11 cellular contexts compared by ENCODE assay signal in the genomic region with DNA sequence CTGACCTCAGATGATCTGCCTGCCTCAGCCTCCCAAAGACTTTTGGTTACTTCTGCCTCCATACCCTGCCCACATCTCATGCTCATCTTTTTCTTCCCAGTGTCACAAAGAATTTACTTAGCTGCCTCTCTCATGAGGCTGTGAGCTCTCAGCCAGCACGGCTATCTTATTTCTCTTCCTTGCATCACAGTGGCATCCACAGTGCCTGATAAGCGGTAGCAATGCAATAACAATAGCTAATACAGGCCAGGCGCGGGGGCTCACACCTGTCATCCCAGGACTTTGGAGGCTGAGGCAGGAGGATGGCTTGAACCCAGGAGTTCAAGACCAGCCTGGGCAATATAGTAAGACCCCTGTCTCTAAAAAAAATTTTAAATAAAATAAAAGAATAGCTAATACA. TPM values are rescaled to one million over a fixed set of nuclear protein-coding genes. Genes with fewer than 3 reads are reported as not detected.
DNase-seq lines count a peak whose midpoint lies in the region; ATAC-seq, FAIRE-seq and TF ChIP-seq lines count a peak whose summit lies in the region.
"Had no signal": no experiment of that assay in that cellular context is flagged by ENCODE, and none has a peak within 500 bp of the region (broad histone marks: within the 10 kb centered on the region; RNA-seq: fewer than 3 reads in every experiment).

No MANE protein-coding gene starts in this region.

- H3K9me3 ChIP-seq in DOHH2 (ENCODE audit: control insufficient read depth, insufficient read depth, low read length) = no peaks in the 10 kb centered on the region
- H3K9me3 ChIP-seq in Loucy (ENCODE audit: insufficient read depth, low read depth, low read length) = no peaks in the 10 kb centered on the region
- H3K9me3 ChIP-seq in K562 (replicated peaks; ENCODE audit: control insufficient read depth, insufficient read depth, low read depth, low read length) = no peaks in the 10 kb centered on the region
- no peaks in the 10 kb centered on the region for H3K9me3 ChIP-seq in spleen

- ATAC-seq in K562 (no peak), left ventricle myocardium superior (no peak), natural killer cell (no peak)

- H3K36me3 Mint-ChIP-seq in natural killer cell (no peaks in the 10 kb centered on the region), immature natural killer cell (no peaks in the 10 kb centered on the region)

- no TSS peak for BruUV-seq in K562 (replicated peaks; lab: Mats Ljungman, UMichigan)

- H3K4me3 Mint-ChIP-seq in natural killer cell (no peak overlapping the region), immature natural killer cell (no peak overlapping the region)

- intact Hi-C loops in K562 (cut with micrococcal nuclease) (loop anchor here (2.0 to 10.0 kb wide), 2 partner anchors 198 to 354 kb away; no protein-coding TSS in a partner anchor), spleen (cut with DNase I; ENCODE audit: low total_unique reads) (loop anchor here (5.0 kb wide), 1 partner anchor 198 kb away; no protein-coding TSS in a partner anchor), left ventricle myocardium superior (cut with micrococcal nuclease) (no loop called here), natural killer cell (cut with micrococcal nuclease) (no loop called here)

- no peaks in the 10 kb centered on the region for H3K4me1 ChIP-seq in DOHH2 (ENCODE audit: control insufficient read depth, low read length)
- no peaks in the 10 kb centered on the region for H3K4me1 ChIP-seq in Loucy (ENCODE audit: insufficient read depth, low read length, poor library complexity, severe bottlenecking)
- H3K4me1 ChIP-seq in K562 (replicated peaks in 1 of 2; ENCODE audit: control insufficient read depth in 2 of 2, insufficient read depth in 2 of 2, low read length in 2 of 2) = peaks cover 0 to 3% of the 10 kb centered on the region in 2 experiments; a peak in 1 of 5 replicates
- H3K4me1 ChIP-seq in spleen = peaks cover 0 to 9% (median 4%) of the 10 kb centered on the region in 6 donors

- no peak overlapping the region for H3K27ac ChIP-seq in DOHH2 (ENCODE audit: low read depth, low read length)
- H3K27ac ChIP-seq in K562 (ENCODE audit: extremely low read depth, low read depth, low read length) = no peak overlapping the region
- H3K27ac ChIP-seq in spleen = no peak overlapping the region

- H3K79me2 ChIP-seq in DOHH2 (ENCODE audit: control insufficient read depth, low read length) = no peaks in the 10 kb centered on the region
- no peaks in the 10 kb centered on the region for H3K79me2 ChIP-seq in Loucy (ENCODE audit: insufficient read depth, low read length)
- H3K79me2 ChIP-seq in K562 (ENCODE audit: control insufficient read depth, insufficient read depth, low read length) = no peaks in the 10 kb centered on the region

- FAIRE-seq in K562 (lab: Jason Lieb, UNC) = no peak

- H3K9ac ChIP-seq in Loucy (ENCODE audit: low read depth, low read length, poor library complexity, severe bottlenecking) (no peak overlapping the region), K562 (ENCODE audit: insufficient read depth in 1 of 2, low read depth in 2 of 2, low read length in 2 of 2) (no peak overlapping the region)

- H3K27ac Mint-ChIP-seq in natural killer cell = no peak overlapping the region
- H3K27ac Mint-ChIP-seq in immature natural killer cell = no peak overlapping the region

- no peaks in the 10 kb centered on the region for H3K9me1 ChIP-seq in K562 (ENCODE audit: control insufficient read depth, insufficient read depth, low read length)

- H3K27me3 ChIP-seq in DOHH2 (ENCODE audit: control insufficient read depth, low read length) = peaks cover 15% of the 10 kb centered on the region
- H3K27me3 ChIP-seq in Loucy (ENCODE audit: insufficient read depth, low read length, poor library complexity, severe bottlenecking) = no peaks in the 10 kb centered on the region
- H3K27me3 ChIP-seq in K562 (ENCODE audit: control insufficient read depth in 2 of 2, insufficient read depth in 2 of 2, low read length in 2 of 2) = peaks cover 3 to 17% of the 10 kb centered on the region in 2 experiments; a peak in 3 of 5 replicates
- H3K27me3 ChIP-seq in spleen (replicated peaks in 1 of 7) = peaks cover 0 to 33% (median 0%) of the 10 kb centered on the region in 7 donors

- no peak; the same call in 1 of the 2 replicates for TF ChIP-seq EP300 in K562 (IDR thresholded peaks at IDR 0.05; ENCODE audit: low read length)

- H2AFZ ChIP-seq in Loucy (ENCODE audit: low read length) = peak overlapping the region; percentile 95
- H2AFZ ChIP-seq in K562 (ENCODE audit: low read depth, low read length) = no peak overlapping the region

- H3K9me3 Mint-ChIP-seq in natural killer cell (no peaks in the 10 kb centered on the region), immature natural killer cell (no peaks in the 10 kb centered on the region)

- no peaks in the 10 kb centered on the region for H3K4me1 Mint-ChIP-seq in natural killer cell
- H3K4me1 Mint-ChIP-seq in immature natural killer cell = peaks cover 0 to 1% of the 10 kb centered on the region in 2 donors

- 4% methylated on average over 4 of the region's 4 CpGs for WGBS in K562 (ENCODE audit: insufficient coverage, low coverage, missing lambda C conversion rate)
- WGBS in spleen, 5 donors = 72 to 91% (median 83%) methylated on average over 4 of the region's 4 CpGs

- POLR2A ChIA-PET in K562 (lab: Yijun Ruan, JAX) = interaction anchor here (0.5 to 0.7 kb wide), 3 partner anchors 18 to 367 kb away, joined by 3 to 4 read pairs (median 3); no protein-coding TSS in a partner anchor

- no peak for TF ChIP-seq POLR2A in K562 (conservative IDR thresholded peaks at IDR 0.05)
- no peak for TF ChIP-seq POLR2A in spleen (IDR thresholded peaks at IDR 0.05)

- H3K4me2 ChIP-seq in DOHH2 (ENCODE audit: low read length) = peak overlapping the region; percentile 66; the same call in 1 of the 2 replicates
- peak overlapping the region; percentile 58 for H3K4me2 ChIP-seq in Loucy (ENCODE audit: low read depth, low read length, poor library complexity, severe bottlenecking)
- H3K4me2 ChIP-seq in K562 (ENCODE audit: insufficient read depth, low read length) = no peak overlapping the region; the same call in 1 of the 2 replicates

- H3K27me3 Mint-ChIP-seq in natural killer cell (ENCODE audit: low read depth in 2 of 2) (peaks cover 0 to 12% of the 10 kb centered on the region in 2 donors), immature natural killer cell (ENCODE audit: low read depth in 3 of 3) (peaks cover 0 to 14% (median 5%) of the 10 kb centered on the region in 3 donors)

- in situ Hi-C loops in K562 (cut with MboI) = no loop called here

- no peak for DNase-seq in K562 (ENCODE audit: extremely low read depth in 1 of 4, low spot score in 3 of 4)
- peak; percentile 27 for DNase-seq in spleen
- no peak for DNase-seq in left ventricle myocardium superior
- no peak for DNase-seq in natural killer cell
- no peak for DNase-seq in immature natural killer cell
- DNase-seq: COR-L47, NCI-H2029 treated with DMSO at 0.1 percent for 48 hours had no signal

- no peaks in the 10 kb centered on the region for H3K9me2 ChIP-seq in DOHH2 (replicated peaks; ENCODE audit: control insufficient read depth, low read length)
- no peaks in the 10 kb centered on the region for H3K9me2 ChIP-seq in Loucy (replicated peaks; ENCODE audit: low read depth, low read length)

- no peak overlapping the region; the same call in 1 of the 2 replicates for H3K4me3 ChIP-seq in DOHH2 (ENCODE audit: low read length)
- H3K4me3 ChIP-seq in Loucy (ENCODE audit: low read length, poor library complexity, severe bottlenecking) = peak overlapping the region; percentile 53
- H3K4me3 ChIP-seq in K562 = no peak overlapping the region
- H3K4me3 ChIP-seq in spleen = no peak overlapping the region

- CTCF ChIA-PET in K562 (lab: Yijun Ruan, JAX; ENCODE audit: low intra/inter-chr PET ratio) = interaction anchor here (1.4 to 2.7 kb wide), 2 partner anchors 45 to 198 kb away, joined by 6 to 15 read pairs; no protein-coding TSS in a partner anchor

- TF ChIP-seq RAD21 in K562 (CRISPR knock-in tag; conservative IDR thresholded peaks at IDR 0.05 in 1 of 2, IDR thresholded peaks at IDR 0.05 in 1 of 2) = no peak

- H4K20me1 ChIP-seq in DOHH2 (ENCODE audit: control insufficient read depth, insufficient read depth, low read depth, low read length) (no peaks in the 10 kb centered on the region), Loucy (ENCODE audit: insufficient read depth, low read length, poor library complexity, severe bottlenecking) (no peaks in the 10 kb centered on the region), K562 (replicated peaks; ENCODE audit: control insufficient read depth, insufficient read depth, low read length) (no peaks in the 10 kb centered on the region)

- no peaks in the 10 kb centered on the region for H3K36me3 ChIP-seq in DOHH2 (ENCODE audit: control insufficient read depth, low read length)
- no peaks in the 10 kb centered on the region for H3K36me3 ChIP-seq in Loucy (ENCODE audit: insufficient read depth, low read length)
- no peaks in the 10 kb centered on the region for H3K36me3 ChIP-seq in K562 (ENCODE audit: control insufficient read depth, insufficient read depth, low read length)
- H3K36me3 ChIP-seq in spleen = no peaks in the 10 kb centered on the region

- no peaks in the 10 kb centered on the region for H3F3A ChIP-seq in DOHH2 (ENCODE audit: control insufficient read depth, insufficient read depth)
- no peaks in the 10 kb centered on the region for H3F3A ChIP-seq in Loucy (ENCODE audit: low read depth)

- TF ChIP-seq CTCF in DOHH2 (IDR thresholded peaks at IDR 0.05; ENCODE audit: low read depth, low read length, poor library complexity, severe bottlenecking) (no peak), Loucy (conservative IDR thresholded peaks at IDR 0.05; ENCODE audit: low read length) (no peak), K562 (IDR thresholded peaks at IDR 0.05 in 2 of 3, conservative IDR thresholded peaks at IDR 0.05 in 1 of 3; ENCODE audit: insufficient read depth in 2 of 3, low read depth in 1 of 3, low read length in 3 of 3) (no peak), spleen (IDR thresholded peaks at IDR 0.05 in 8 of 11, conservative IDR thresholded peaks at IDR 0.05 in 3 of 11) (no peak), natural killer cell (IDR thresholded peaks at IDR 0.05) (no peak)

RNA-seq across cellular contexts. Expression of a gene that starts 15.5 kb away (rescaled TPM):
- 0.19 TPM in 1 of 2 replicates, not detected in the other for total RNA-seq in K562 (2011; cell fraction: chromatin; rRNA removed; ENCODE audit: low replicate concordance)
- total RNA-seq in K562 (2011; cell fraction: nucleolus; rRNA removed) = not detected in 2 replicates
- not detected in 2 replicates for total RNA-seq in K562 (2011; cell fraction: nucleoplasm; rRNA removed)
- total RNA-seq in K562 (2014; rRNA removed) = not detected in 2 replicates
- not detected in 2 replicates for total RNA-seq in K562 (2014; rRNA removed; fragmentation: Illumina TruSeq; extraction: Trizol)
- not detected in 2 replicates for total RNA-seq in K562 (2015; rRNA removed; fragmentation: Illumina TruSeq; extraction: Trizol)
- not detected in 2 replicates for total RNA-seq in K562 (2021)
- polyA plus RNA-seq in K562 (2011; rRNA removed) = 0.07 and 0.08 TPM in 2 replicates
- polyA plus RNA-seq in K562 (2011; cell fraction: cytosol; rRNA removed) = 0.15 TPM in 1 of 2 replicates, not detected in the other
- 0.10 TPM in 1 of 2 replicates, not detected in the other for polyA plus RNA-seq in K562 (2011; cell fraction: nucleus; rRNA removed)
- polyA plus RNA-seq in K562 (2012) = 0.04 TPM in 1 of 2 replicates, not detected in the other
- not detected in 2 replicates for polyA plus RNA-seq in K562 (2014; fragmentation: Illumina TruSeq; extraction: Trizol)
- under 1 TPM in 1 of 2 experiments, not detected in 1; 0.07 TPM for polyA plus RNA-seq in K562 (2014; fragmentation: Nextera tagmentation; extraction: Ambion mirVana)
- 0.03 TPM in 1 of 2 replicates, not detected in the other for polyA plus RNA-seq in K562 (2014; rRNA removed)
- 0.21 TPM in 1 of 2 replicates, not detected in the other for polyA minus RNA-seq in K562 (2011; rRNA and poly(A)+ RNA removed)
- not detected in 2 replicates for polyA minus RNA-seq in K562 (2011; cell fraction: cytosol; rRNA and poly(A)+ RNA removed)
- 0.11 TPM in 1 of 2 replicates, not detected in the other for polyA minus RNA-seq in K562 (2011; cell fraction: nucleus; rRNA and poly(A)+ RNA removed)
- under 1 TPM in 3 of 7 donors, not detected in 4; 0.13 to 0.76 (median 0.34) TPM for total RNA-seq in spleen
- under 1 TPM; 0.02 to 0.06 (median 0.04) TPM for polyA plus RNA-seq in spleen
- total RNA-seq in left ventricle myocardium superior = not detected
- not detected for total RNA-seq in natural killer cell
- polyA plus RNA-seq in immature natural killer cell = not detected
- total RNA-seq: Right ventricle myocardium inferior had no signal

RNA-seq across cellular contexts. Expression of a gene that starts 33.6 kb away (rescaled TPM):
- not detected in 2 replicates for total RNA-seq in K562 (2011; cell fraction: chromatin; rRNA removed; ENCODE audit: low replicate concordance)
- total RNA-seq in K562 (2011; cell fraction: nucleolus; rRNA removed) = not detected in 2 replicates
- total RNA-seq in K562 (2011; cell fraction: nucleoplasm; rRNA removed) = not detected in 2 replicates
- total RNA-seq in K562 (2014; rRNA removed) (not detected in 2 replicates), K562 (2014; rRNA removed; fragmentation: Illumina TruSeq; extraction: Trizol) (not detected in 2 replicates), K562 (2015; rRNA removed; fragmentation: Illumina TruSeq; extraction: Trizol) (not detected in 2 replicates), K562 (2021) (0.24 and 0.63 TPM in 2 replicates), spleen (under 1 TPM in 2 of 7 donors, not detected in 5; 0.16 to 0.30 TPM), left ventricle myocardium superior (not detected), natural killer cell (not detected)
- polyA plus RNA-seq in K562 (2011; rRNA removed) (not detected in 2 replicates), K562 (2014; fragmentation: Illumina TruSeq; extraction: Trizol) (not detected in 2 replicates), K562 (2014; fragmentation: Nextera tagmentation; extraction: Ambion mirVana) (under 1 TPM; 0.04 TPM), K562 (2014; rRNA removed) (not detected in 2 replicates), spleen (under 1 TPM in 1 of 3 donors, not detected in 2; 0.08 TPM), immature natural killer cell (under 1 TPM in 1 of 3 donors, not detected in 2; 0.10 TPM)
- polyA plus RNA-seq in K562 (2011; cell fraction: cytosol; rRNA removed) = not detected in 2 replicates
- polyA plus RNA-seq in K562 (2011; cell fraction: nucleus; rRNA removed) = not detected in 2 replicates
- polyA plus RNA-seq in K562 (2012) = 0.04 TPM in 1 of 2 replicates, not detected in the other
- polyA minus RNA-seq in K562 (2011; rRNA and poly(A)+ RNA removed) = not detected in 2 replicates
- not detected in 2 replicates for polyA minus RNA-seq in K562 (2011; cell fraction: cytosol; rRNA and poly(A)+ RNA removed)
- not detected in 2 replicates for polyA minus RNA-seq in K562 (2011; cell fraction: nucleus; rRNA and poly(A)+ RNA removed)
- total RNA-seq: H7, Right ventricle myocardium inferior had no signal

Comparison
In these comparisons a context has a peak if more than half of its experiments do, and no peak if none do; other contexts are left out.
1. intact Hi-C loops: an anchor here in K562 (2.0 to 10.0 kb wide) and spleen (5.0 kb wide); none called in left ventricle myocardium superior and natural killer cell.